In the genomic region with DNA sequence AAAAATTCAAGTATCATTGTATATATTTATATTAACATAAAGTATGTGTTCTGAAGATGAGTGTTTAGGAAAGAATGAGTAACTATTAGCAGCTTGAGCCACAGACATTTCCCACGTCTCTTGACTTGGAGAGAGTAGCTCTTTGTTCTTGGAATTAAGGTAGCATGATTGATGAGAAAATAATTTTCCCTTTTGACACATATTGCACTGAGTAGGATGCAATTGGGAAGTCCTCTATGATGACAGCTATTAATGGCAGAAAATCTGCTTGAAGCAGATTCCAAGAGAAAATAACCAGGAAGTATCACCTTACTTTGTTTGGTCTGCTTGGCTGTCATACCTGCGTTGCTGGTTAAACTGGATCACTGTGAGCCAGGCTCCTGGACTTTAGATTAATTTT, we compare ENCODE assay signal across 17 cellular contexts.
"Had no signal": no experiment of that assay in that cellular context is flagged by ENCODE, and none has a peak within 500 bp of the region (broad histone marks: within the 10 kb centered on the region; RNA-seq: fewer than 3 reads in every experiment).

No MANE protein-coding gene starts in this region.

- H3K4me1 Mint-ChIP-seq: activated CD4-positive, alpha-beta T cell treated with anti-CD3 and anti-CD28 coated beads, Interleukin-2, amount 10 ng/mL, durations not matched to agents 24 days and 14 days; stimulated activated naive B cell treated with anti-CD40 and anti-IgM and Interleukin-4, amounts not matched to agents 10 μg/mL and 1 μg/mL and 100 μg/mL, for 72 hours had no signal

- H3K9me3 Mint-ChIP-seq: dendritic cell treated with granulocyte-macrophage colony-stimulating factor and Interleukin-4, amounts not matched to agents 40 ng/mL and 50 ng/mL, for 4 days; natural killer cell treated with Interleukin-12 subunit alpha and Interleukin-12 subunit beta and Interleukin-15 and Interleukin-18, amount 100 ng/mL, for 72 hours; T-helper 2 cell treated with Interferon-gamma antibody and Interleukin-4, amounts not matched to agents 5 μg/mL and 100 μg/mL, for 36 hours had no signal

- H3K27me3 ChIP-seq: breast epithelium, gastrocnemius medialis, thyroid gland, vagina had no signal

- H3K4me3 ChIP-seq: breast epithelium, gastrocnemius medialis, thyroid gland, vagina had no signal

- H3K36me3 ChIP-seq: breast epithelium, gastrocnemius medialis, thyroid gland, vagina had no signal

- H3K27ac Mint-ChIP-seq: activated CD4-positive, alpha-beta T cell treated with anti-CD3 and anti-CD28 coated beads, Interleukin-2, amount 10 ng/mL, durations not matched to agents 24 days and 14 days; activated naive CD8-positive, alpha-beta T cell; dendritic cell treated with granulocyte-macrophage colony-stimulating factor and Interleukin-4, amounts not matched to agents 40 ng/mL and 50 ng/mL, for 4 days; natural killer cell treated with Interleukin-12 subunit alpha and Interleukin-12 subunit beta and Interleukin-15 and Interleukin-18, amount 100 ng/mL, for 72 hours; stimulated activated naive B cell treated with anti-CD40 and anti-IgM and Interleukin-4, amounts not matched to agents 10 μg/mL and 1 μg/mL and 100 μg/mL, for 72 hours; T-helper 2 cell treated with Interferon-gamma antibody and Interleukin-4, amounts not matched to agents 5 μg/mL and 100 μg/mL, for 36 hours had no signal

- H3K9me3 ChIP-seq: breast epithelium, gastrocnemius medialis, thyroid gland, vagina had no signal

- ATAC-seq: gastrocnemius medialis; natural killer cell treated with Interleukin-12 subunit alpha and Interleukin-12 subunit beta and Interleukin-15 and Interleukin-18, amount 100 ng/mL, for 72 hours; stimulated activated naive B cell treated with anti-CD40 and anti-IgM and Interleukin-4, amounts not matched to agents 10 μg/mL and 1 μg/mL and 100 μg/mL, for 72 hours had no signal

- H3K4me1 ChIP-seq: breast epithelium, gastrocnemius medialis, thyroid gland, vagina had no signal

- H3K36me3 Mint-ChIP-seq: activated naive CD8-positive, alpha-beta T cell; natural killer cell treated with Interleukin-12 subunit alpha and Interleukin-12 subunit beta and Interleukin-15 and Interleukin-18, amount 100 ng/mL, for 72 hours; stimulated activated naive B cell treated with anti-CD40 and anti-IgM and Interleukin-4, amounts not matched to agents 10 μg/mL and 1 μg/mL and 100 μg/mL, for 72 hours had no signal

- H3K27me3 Mint-ChIP-seq: activated CD4-positive, alpha-beta T cell treated with anti-CD3 and anti-CD28 coated beads, Interleukin-2, amount 10 ng/mL, durations not matched to agents 24 days and 14 days; stimulated activated naive B cell treated with anti-CD40 and anti-IgM and Interleukin-4, amounts not matched to agents 10 μg/mL and 1 μg/mL and 100 μg/mL, for 72 hours had no signal

- DNase-seq: activated CD4-positive, alpha-beta T cell treated with anti-CD3 and anti-CD28 coated beads, Interleukin-2, amount 10 ng/mL, durations not matched to agents 24 days and 14 days; activated CD4-positive, CD25-positive, alpha-beta regulatory T cell; activated gamma-delta T cell treated with Interleukin-2 at 50 U/mL for 16 hours; effector memory CD4-positive, alpha-beta T cell; gastrocnemius medialis; kidney glomerular epithelial cell; nucleus accumbens; posterior cingulate gyrus; stimulated activated CD4-positive, alpha-beta T cell treated with anti-CD3 and anti-CD28 coated beads, Interleukin-2, amount 100 ng/mL, for 48 hours; stimulated activated naive B cell treated with anti-CD40 and anti-IgM and Interleukin-4, amounts not matched to agents 10 μg/mL and 1 μg/mL and 100 μg/mL, for 72 hours; thyroid gland had no signal

- H3K27ac ChIP-seq: breast epithelium, gastrocnemius medialis, thyroid gland, vagina had no signal

- H3K4me3 Mint-ChIP-seq: activated CD4-positive, alpha-beta T cell treated with anti-CD3 and anti-CD28 coated beads, Interleukin-2, amount 10 ng/mL, durations not matched to agents 24 days and 14 days; activated naive CD8-positive, alpha-beta T cell; dendritic cell treated with granulocyte-macrophage colony-stimulating factor and Interleukin-4, amounts not matched to agents 40 ng/mL and 50 ng/mL, for 4 days; natural killer cell treated with Interleukin-12 subunit alpha and Interleukin-12 subunit beta and Interleukin-15 and Interleukin-18, amount 100 ng/mL, for 72 hours; stimulated activated naive B cell treated with anti-CD40 and anti-IgM and Interleukin-4, amounts not matched to agents 10 μg/mL and 1 μg/mL and 100 μg/mL, for 72 hours; T-helper 2 cell treated with Interferon-gamma antibody and Interleukin-4, amounts not matched to agents 5 μg/mL and 100 μg/mL, for 36 hours had no signal
